1 cellular context compared by ENCODE assay signal in genomic region chr10:72862957-72863356, GRCh38.
TF ChIP-seq lines count a peak whose summit lies in the region.

No MANE protein-coding gene starts in this region.

TF ChIP-seq in WTC11, 78 proteins besides CTCF, POLR2A, EP300 and RAD21 (continued from another document):
- no peak for TF ChIP-seq ZNF219 (CRISPR knock-in tag; IDR thresholded peaks at IDR 0.05; ENCODE audit: borderline replicate concordance)
- TF ChIP-seq ZBTB21 (CRISPR knock-in tag; IDR thresholded peaks at IDR 0.05; ENCODE audit: borderline replicate concordance): no peak
- TF ChIP-seq, protein P1, sequence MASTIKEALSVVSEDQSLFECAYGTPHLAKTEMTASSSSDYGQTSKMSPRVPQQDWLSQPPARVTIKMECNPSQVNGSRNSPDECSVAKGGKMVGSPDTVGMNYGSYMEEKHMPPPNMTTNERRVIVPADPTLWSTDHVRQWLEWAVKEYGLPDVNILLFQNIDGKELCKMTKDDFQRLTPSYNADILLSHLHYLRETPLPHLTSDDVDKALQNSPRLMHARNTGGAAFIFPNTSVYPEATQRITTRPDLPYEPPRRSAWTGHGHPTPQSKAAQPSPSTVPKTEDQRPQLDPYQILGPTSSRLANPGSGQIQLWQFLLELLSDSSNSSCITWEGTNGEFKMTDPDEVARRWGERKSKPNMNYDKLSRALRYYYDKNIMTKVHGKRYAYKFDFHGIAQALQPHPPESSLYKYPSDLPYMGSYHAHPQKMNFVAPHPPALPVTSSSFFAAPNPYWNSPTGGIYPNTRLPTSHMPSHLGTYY (CRISPR knock-in tag; IDR thresholded peaks at IDR 0.05): no peak
- TF ChIP-seq ZNF532 (CRISPR knock-in tag; IDR thresholded peaks at IDR 0.05; ENCODE audit: borderline replicate concordance): no peak
- no peak for TF ChIP-seq KAT7 (CRISPR knock-in tag; IDR thresholded peaks at IDR 0.05; ENCODE audit: borderline replicate concordance)
- no peak for TF ChIP-seq USF1 (CRISPR knock-in tag; IDR thresholded peaks at IDR 0.05)
- TF ChIP-seq, protein P2, sequence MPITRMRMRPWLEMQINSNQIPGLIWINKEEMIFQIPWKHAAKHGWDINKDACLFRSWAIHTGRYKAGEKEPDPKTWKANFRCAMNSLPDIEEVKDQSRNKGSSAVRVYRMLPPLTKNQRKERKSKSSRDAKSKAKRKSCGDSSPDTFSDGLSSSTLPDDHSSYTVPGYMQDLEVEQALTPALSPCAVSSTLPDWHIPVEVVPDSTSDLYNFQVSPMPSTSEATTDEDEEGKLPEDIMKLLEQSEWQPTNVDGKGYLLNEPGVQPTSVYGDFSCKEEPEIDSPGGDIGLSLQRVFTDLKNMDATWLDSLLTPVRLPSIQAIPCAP (CRISPR knock-in tag; IDR thresholded peaks at IDR 0.05): no peak
- no peak for TF ChIP-seq ZNF425 (CRISPR knock-in tag; conservative IDR thresholded peaks at IDR 0.05)
- TF ChIP-seq GABPB1 (CRISPR knock-in tag; IDR thresholded peaks at IDR 0.05): no peak
